ENCODE assay signal across 8 cellular contexts in the genomic region with DNA sequence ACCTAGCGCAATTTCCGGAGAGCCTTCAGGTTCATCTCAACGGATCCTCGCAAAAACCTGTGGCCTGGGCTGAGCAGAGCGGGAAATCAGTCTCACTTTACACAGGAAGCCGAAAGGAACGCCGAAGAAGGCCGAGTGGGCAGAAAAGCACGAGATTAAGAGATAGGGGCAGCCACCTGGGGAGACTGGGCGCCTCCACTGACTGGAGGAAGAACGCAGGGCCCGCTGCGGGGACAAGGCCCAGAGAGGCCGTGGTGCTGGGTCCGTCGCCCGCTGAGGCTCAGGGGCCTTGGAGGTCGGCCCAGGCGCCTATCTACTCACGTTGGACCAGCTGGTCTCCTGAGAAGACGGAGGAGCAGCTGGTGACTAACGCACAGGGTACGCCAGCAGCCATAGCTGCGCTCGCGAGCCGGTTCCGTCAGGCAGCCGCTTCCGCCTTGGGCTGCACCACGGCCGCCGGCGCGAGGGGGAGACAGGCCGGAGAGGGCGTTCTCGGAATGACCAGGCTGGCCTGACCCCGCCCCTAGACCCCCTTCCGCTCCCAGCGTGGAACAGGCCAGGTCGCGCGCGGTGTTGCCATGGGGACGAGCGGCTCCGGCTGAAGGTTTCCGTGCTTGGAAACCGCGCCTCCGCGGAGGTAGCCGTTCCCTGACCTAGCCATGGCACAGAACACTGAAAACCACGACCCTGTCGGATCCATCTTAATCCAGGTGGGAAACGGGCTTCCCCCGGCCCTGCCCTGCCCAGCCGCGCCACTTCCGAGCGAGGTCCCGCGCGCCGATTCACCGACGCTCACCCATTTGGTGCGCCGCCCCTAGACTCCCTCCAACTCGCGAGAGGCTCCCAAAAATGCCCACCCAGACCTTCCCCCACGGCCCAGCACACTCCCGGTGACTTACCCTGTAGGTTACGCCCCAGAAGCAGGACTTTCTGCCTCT. TPM values are rescaled to one million over a fixed set of nuclear protein-coding genes. Genes with fewer than 3 reads are reported as not detected.
DNase-seq lines count a peak whose midpoint lies in the region; ATAC-seq and TF ChIP-seq lines count a peak whose summit lies in the region.

Gene AAGAB (minus strand): TSS at position 424 of the 938 bp plus-strand sequence. CDS start 30 bp downstream, at position 394.
Gene IQCH (plus strand): TSS at position 549 of the 938 bp plus-strand sequence. CDS start 111 bp downstream, at position 660.

- DNase-seq in AG08395 (ENCODE audit: low spot score) (peak; percentile 98), NCI-H2227 (lab: John Stamatoyannopoulos, UW; ENCODE audit: unreplicated experiment) (peak; percentile 94), WTC11 (ENCODE audit: low spot score) (peak; percentile 99), cardiac fibroblast (ENCODE audit: low read depth in 2 of 2) (peak; percentile 98 to 99), immature natural killer cell (peak; percentile 98 to 99 (median 99)), smooth muscle cell (lab: John Stamatoyannopoulos, UW; ENCODE audit: unreplicated experiment) (peak; percentile 95)

- peak; percentile 96 for ATAC-seq in GM18909 (IDR thresholded peaks at IDR 0.05; ENCODE audit: poor library complexity, unreplicated experiment)
- ATAC-seq in HG03159 (IDR thresholded peaks at IDR 0.05; ENCODE audit: unreplicated experiment), result peak; percentile 89
- peak; percentile 95 for ATAC-seq in WTC11

- H3K27me3 ChIP-seq in smooth muscle cell (ENCODE audit: low read depth), result no peaks in the 10 kb centered on the region

- peak within 1 kb of the TSS; percentile 97 to 98 for H3K4me3 ChIP-seq in cardiac fibroblast (replicated peaks in 1 of 2; ENCODE audit: low read depth in 2 of 2, low read length in 2 of 2)
- H3K4me3 ChIP-seq in smooth muscle cell, result peak within 1 kb of the TSS; percentile 83

- H3K4me1 ChIP-seq in smooth muscle cell (ENCODE audit: low read depth), result peaks cover 7% of the 10 kb centered on the region

- CTCF ChIA-PET in WTC11 (lab: Charles Lee), result interaction anchor here (1.6 to 2.1 kb wide), 2 partner anchors 15 to 308 kb away, joined by 4 to 9 read pairs; no protein-coding TSS in a partner anchor

- H3K4me2 ChIP-seq in smooth muscle cell, result peak within 1 kb of the TSS; percentile 97

- H3K27ac Mint-ChIP-seq in WTC11 (peak within 1 kb of the TSS; percentile 95), immature natural killer cell (peak within 1 kb of the TSS; percentile 91 to 99 (median 98))

- H3K27me3 Mint-ChIP-seq in WTC11 (ENCODE audit: low read depth), result peaks cover 25% of the 10 kb centered on the region
- H3K27me3 Mint-ChIP-seq in immature natural killer cell (ENCODE audit: low read depth in 3 of 3), result peaks cover 0 to 5% (median 5%) of the 10 kb centered on the region in 3 donors

- no peaks in the 10 kb centered on the region for H3F3A ChIP-seq in smooth muscle cell (ENCODE audit: low read depth)

- H3K36me3 ChIP-seq in smooth muscle cell (ENCODE audit: low read depth), result no peaks in the 10 kb centered on the region

- H3K9ac ChIP-seq in smooth muscle cell (ENCODE audit: low read depth), result peak within 1 kb of the TSS; percentile 99

- H3K4me1 Mint-ChIP-seq in WTC11, result peaks cover 11% of the 10 kb centered on the region; the same call in 1 of the 2 replicates
- H3K4me1 Mint-ChIP-seq in immature natural killer cell, result peaks cover 33 to 46% of the 10 kb centered on the region in 2 donors

- H3K4me3 Mint-ChIP-seq in WTC11, result peak within 1 kb of the TSS; percentile 100
- peak within 1 kb of the TSS; percentile 98 to 100 (median 99) for H3K4me3 Mint-ChIP-seq in immature natural killer cell

- H2AFZ ChIP-seq in smooth muscle cell (ENCODE audit: low read depth), result peak within 1 kb of the TSS; percentile 92

- H3K79me2 ChIP-seq in smooth muscle cell (ENCODE audit: low read depth), result peaks cover 44% of the 10 kb centered on the region

- POLR2A ChIA-PET in WTC11 (lab: Charles Lee), result interaction anchor here (0.6 kb wide), 1 partner anchor 189 kb away, joined by 3 read pairs; no protein-coding TSS in a partner anchor

- peak within 1 kb of the TSS; percentile 98 for H3K27ac ChIP-seq in smooth muscle cell (ENCODE audit: low read depth)

- H3K9me3 Mint-ChIP-seq in WTC11 (no peaks in the 10 kb centered on the region), immature natural killer cell (no peaks in the 10 kb centered on the region)

- 1% methylated on average over 59 of the region's 76 CpGs for WGBS in smooth muscle cell (ENCODE audit: low lambda C conversion rate)

- H3K36me3 Mint-ChIP-seq in WTC11, result peaks cover 1% of the 10 kb centered on the region; the same call in 1 of the 2 replicates
- no peaks in the 10 kb centered on the region for H3K36me3 Mint-ChIP-seq in immature natural killer cell

- H4K20me1 ChIP-seq in smooth muscle cell (ENCODE audit: low read depth), result peaks cover 25% of the 10 kb centered on the region

- TF ChIP-seq CTCF in WTC11 (IDR thresholded peaks at IDR 0.05) (no peak), cardiac fibroblast (IDR thresholded peaks at IDR 0.05; ENCODE audit: low read depth, low read length) (no peak), smooth muscle cell (IDR thresholded peaks at IDR 0.05; ENCODE audit: borderline replicate concordance, insufficient read depth, poor library complexity, severe bottlenecking) (no peak)

- H3K9me3 ChIP-seq in smooth muscle cell (replicated peaks; ENCODE audit: low read depth), result no peaks in the 10 kb centered on the region

TF ChIP-seq in WTC11, 78 proteins besides CTCF, POLR2A, EP300 and RAD21 (continues in another document):
- 0 out of 2 replicates have a peak, but pooled peaks have one; percentile 36 for TF ChIP-seq ESRRA (CRISPR knock-in tag; IDR thresholded peaks at IDR 0.05; ENCODE audit: borderline replicate concordance)
- no peak for TF ChIP-seq JAZF1 (CRISPR knock-in tag; IDR thresholded peaks at IDR 0.05)
- TF ChIP-seq FOXK1 (CRISPR knock-in tag; IDR thresholded peaks at IDR 0.05), result peak; percentile 81
- TF ChIP-seq EMX1 (CRISPR knock-in tag; IDR thresholded peaks at IDR 0.05), result no peak
- TF ChIP-seq MYBL2 (CRISPR knock-in tag; IDR thresholded peaks at IDR 0.05), result 0 out of 2 replicates have a peak, but pooled peaks have one; percentile 89
- no peak for TF ChIP-seq CREB1 (CRISPR knock-in tag; IDR thresholded peaks at IDR 0.05)
- TF ChIP-seq HMGXB4 (CRISPR knock-in tag; IDR thresholded peaks at IDR 0.05), result peak; percentile 59; the same call in 1 of the 2 replicates
- no peak for TF ChIP-seq ZNF423 (CRISPR knock-in tag; IDR thresholded peaks at IDR 0.05)
- 0 out of 2 replicates have a peak, but pooled peaks have one; percentile 32 for TF ChIP-seq ZNF232 (CRISPR knock-in tag; IDR thresholded peaks at IDR 0.05)
- no peak for TF ChIP-seq ELF4 (CRISPR knock-in tag; IDR thresholded peaks at IDR 0.05; ENCODE audit: low read depth)
- 0 out of 2 replicates have a peak, but pooled peaks have one; percentile 17 for TF ChIP-seq CREM (CRISPR knock-in tag; IDR thresholded peaks at IDR 0.05)
- TF ChIP-seq SP1 (CRISPR knock-in tag; conservative IDR thresholded peaks at IDR 0.05), result peak; percentile 100
- peak; percentile 67 for TF ChIP-seq ETV6 (CRISPR knock-in tag; IDR thresholded peaks at IDR 0.05)
- no peak for TF ChIP-seq SMAD3 (CRISPR knock-in tag; IDR thresholded peaks at IDR 0.05; ENCODE audit: borderline replicate concordance)
- peak; percentile 62; the same call in 1 of the 2 replicates for TF ChIP-seq FOXP1 (CRISPR knock-in tag; IDR thresholded peaks at IDR 0.05; ENCODE audit: borderline replicate concordance)
- TF ChIP-seq ZNF281 (CRISPR knock-in tag; IDR thresholded peaks at IDR 0.05), result 0 out of 2 replicates have a peak, but pooled peaks have one; percentile 23

RNA-seq across cellular contexts. Expression of gene AAGAB, which starts in this region (rescaled TPM):
- total RNA-seq in WTC11 (2021) (36.6 to 41.7 TPM (median 37.2 TPM) in 3 replicates), smooth muscle cell (38.8 and 39.6 TPM in 2 replicates)
- polyA plus RNA-seq in immature natural killer cell (10 to 100 TPM; 55.5 to 77.0 (median 59.1) TPM), smooth muscle cell (38.2 and 41.9 TPM in 2 replicates)

RNA-seq across cellular contexts. Expression of gene IQCH, which starts in this region (rescaled TPM):
- 1.9 to 2.0 TPM (median 1.9 TPM) in 3 replicates for total RNA-seq in WTC11 (2021)
- under 1 TPM in 2 of 3 donors, not detected in 1; 0.27 to 0.70 TPM for polyA plus RNA-seq in immature natural killer cell
- total RNA-seq in smooth muscle cell, result 2.9 and 3.2 TPM in 2 replicates
- polyA plus RNA-seq in smooth muscle cell, result 0.34 and 0.86 TPM in 2 replicates

Comparison
In these comparisons a context has a peak if more than half of its experiments do, and no peak if none do; other contexts are left out.
1. Peak in every context shown above with its lines: DNase-seq, ATAC-seq, H3K4me3 ChIP-seq and H3K27ac ChIP-seq.